17 cellular contexts compared by ENCODE assay signal in the genomic region with DNA sequence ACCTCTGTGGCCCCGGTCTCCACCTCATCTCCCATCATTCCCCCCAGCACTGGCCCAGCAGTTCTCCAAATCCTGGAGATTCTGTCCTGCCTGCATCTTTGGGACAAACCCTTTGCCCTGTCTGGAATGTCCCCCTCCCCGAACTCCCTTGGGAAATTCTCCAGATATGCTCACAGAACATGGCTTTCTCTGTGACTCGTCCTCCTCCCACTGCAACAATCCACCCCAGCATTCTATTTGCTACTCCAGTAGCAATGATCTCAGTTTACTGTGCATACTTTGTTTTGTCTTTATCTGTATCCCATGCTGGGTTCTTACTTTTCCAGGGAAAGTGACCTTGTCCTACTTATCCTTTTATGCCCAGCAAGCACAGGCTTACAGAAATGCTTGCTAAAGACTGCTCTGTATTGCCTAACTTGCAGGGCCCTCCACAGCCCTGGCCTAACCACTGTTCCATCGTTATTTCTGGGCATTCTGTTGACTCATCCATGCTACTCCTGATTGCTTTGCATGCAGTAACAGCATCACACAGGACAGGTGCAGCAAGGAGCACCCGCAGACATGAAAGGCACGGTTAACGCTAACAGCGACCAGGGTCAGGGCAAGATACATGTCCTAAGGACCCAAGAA.
DNase-seq lines count a peak whose midpoint lies in the region; ATAC-seq and TF ChIP-seq lines count a peak whose summit lies in the region.
"Had no signal": no experiment of that assay in that cellular context is flagged by ENCODE, and none has a peak within 500 bp of the region (broad histone marks: within the 10 kb centered on the region; RNA-seq: fewer than 3 reads in every experiment).

No MANE protein-coding gene starts in this region.

- TF ChIP-seq CTCF in AG10803 (conservative IDR thresholded peaks at IDR 0.05; ENCODE audit: low read length) (no peak), GM13976 (IDR thresholded peaks at IDR 0.05; ENCODE audit: borderline replicate concordance, control extremely low read depth, extremely low read depth, insufficient read depth, missing control alignments) (no peak)

- ATAC-seq in GM19467 (IDR thresholded peaks at IDR 0.05; ENCODE audit: unreplicated experiment), result no peak
- ATAC-seq: GM12878 had no signal

- in situ Hi-C loops in GM13976 (cut with MboI; ENCODE audit: low sequenced_read_pairs, unreplicated experiment), result no loop called here

- peak; percentile 2 for DNase-seq in AG10803 (ENCODE audit: low read depth)
- peak; percentile 78 for DNase-seq in amniotic epithelial cell (ENCODE audit: low read depth)
- peak; percentile 13 for DNase-seq in iris pigment epithelial cell (ENCODE audit: low read depth)
- DNase-seq in stromal cell of bone marrow (ENCODE audit: low read depth), result peak; percentile 5
- DNase-seq in GM13976 (ENCODE audit: low spot score), result no peak
- DNase-seq in NCI-H146 (lab: John Stamatoyannopoulos, UW), result no peak
- DNase-seq: CD4-positive, alpha-beta memory T cell; GF-D8; KG1; NCI-H1436; NCI-H2029; NCI-H345; NCI-H524 treated with DMSO at 0.1 percent for 48 hours; SJCRH30 had no signal

- H3K4me3 ChIP-seq in AG10803 (ENCODE audit: low read length), result no peak overlapping the region
- H3K4me3 ChIP-seq: BLaER1, GM12878, SJCRH30 had no signal

Comparison
In these comparisons a context has a peak if more than half of its experiments do, and no peak if none do; other contexts are left out.
1. DNase-seq: peak in AG10803 (single experiment), amniotic epithelial cell (single experiment), iris pigment epithelial cell (single experiment) and stromal cell of bone marrow (single experiment); none in GM13976 (single experiment) and NCI-H146 (single experiment).